Comparison of ENCODE assay signal across 17 cellular contexts in genomic region chr3:178568152-178568753, GRCh38. TPM values are rescaled to one million over a fixed set of nuclear protein-coding genes. Genes with fewer than 3 reads are reported as not detected.
DNase-seq lines count a peak whose midpoint lies in the region; ATAC-seq and TF ChIP-seq lines count a peak whose summit lies in the region.
"Had no signal": no experiment of that assay in that cellular context is flagged by ENCODE, and none has a peak within 500 bp of the region (broad histone marks: within the 10 kb centered on the region; RNA-seq: fewer than 3 reads in every experiment).

No MANE protein-coding gene starts in this region.

- WGBS in heart left ventricle, 4 donors, result 23 to 30% (median 27%) methylated on average over 2 of the region's 2 CpGs
- WGBS in hepatocyte (ENCODE audit: low lambda C conversion rate, missing lambda C conversion rate), result 59% methylated on average over 2 of the region's 2 CpGs

- H3K4me1 ChIP-seq in heart left ventricle (peaks cover 0 to 11% (median 0%) of the 10 kb centered on the region in 12 donors), hepatocyte (ENCODE audit: insufficient read depth) (no peaks in the 10 kb centered on the region)

- CTCF ChIA-PET in GM10248 (lab: Yijun Ruan, JAX), result interaction anchor here (1.0 to 1.3 kb wide), 2 partner anchors 10 to 38 kb away, joined by 3 read pairs; no protein-coding TSS in a partner anchor

- TF ChIP-seq CTCF in heart left ventricle (IDR thresholded peaks at IDR 0.05), result no peak
- TF ChIP-seq CTCF in hepatocyte (IDR thresholded peaks at IDR 0.05; ENCODE audit: poor library complexity), result no peak
- TF ChIP-seq CTCF in foreskin fibroblast (IDR thresholded peaks at IDR 0.05; ENCODE audit: low read depth, low read length), result no peak
- TF ChIP-seq CTCF in GM10248 (IDR thresholded peaks at IDR 0.05; ENCODE audit: control extremely low read depth, extremely low read depth, low read depth, missing control alignments), result no peak

- TF ChIP-seq POLR2A in heart left ventricle (IDR thresholded peaks at IDR 0.05), result no peak

- intact Hi-C loops in left ventricle myocardium superior (cut with micrococcal nuclease), result no loop called here
- intact Hi-C loops in heart left ventricle (cut with DNase I), result no loop called here

- no peaks in the 10 kb centered on the region for H3K9me2 ChIP-seq in hepatocyte (replicated peaks; ENCODE audit: insufficient read depth)
- H3K9me2 ChIP-seq: SK-N-SH had no signal

- H3K4me3 ChIP-seq in heart left ventricle (no peak overlapping the region), hepatocyte (no peak overlapping the region), foreskin fibroblast (ENCODE audit: low read depth in 1 of 2, low read length in 2 of 2) (no peak overlapping the region)
- H3K4me3 ChIP-seq: PC-9 had no signal

- DNase-seq in left ventricle myocardium superior (no peak), heart left ventricle (no peak), OCI-M1 (lab: John Stamatoyannopoulos, UW) (peak; percentile 21), hepatocyte (ENCODE audit: low spot score) (peak; percentile 8), NCI-H2029 (lab: John Stamatoyannopoulos, UW) (no peak), NCI-H146 (lab: John Stamatoyannopoulos, UW) (no peak), foreskin fibroblast (no peak), GM10248 (ENCODE audit: extremely low spot score) (no peak)
- DNase-seq: AML-193; CD4-positive, CD25-positive, alpha-beta regulatory T cell; H9; Kasumi-1; NCI-H1436 treated with DMSO at 0.1 percent for 48 hours; NCI-H2107; NCI-H446; PC-9; SK-N-SH had no signal

- no peak overlapping the region for H2AFZ ChIP-seq in hepatocyte
- H2AFZ ChIP-seq: PC-9 had no signal

- no peak overlapping the region for H3K4me2 ChIP-seq in hepatocyte
- H3K4me2 ChIP-seq: PC-9, SK-N-SH had no signal

- H3K27ac ChIP-seq in heart left ventricle (no peak overlapping the region), hepatocyte (no peak overlapping the region)
- H3K27ac ChIP-seq: PC-9 had no signal

- ATAC-seq in left ventricle myocardium superior, result peak; percentile 30
- no peak for ATAC-seq in heart left ventricle

- H3K27me3 ChIP-seq in heart left ventricle (no peaks in the 10 kb centered on the region), hepatocyte (no peaks in the 10 kb centered on the region)

- no peaks in the 10 kb centered on the region for H3K79me2 ChIP-seq in hepatocyte

- no peaks in the 10 kb centered on the region for H3K9me3 ChIP-seq in heart left ventricle
- no peaks in the 10 kb centered on the region for H3K9me3 ChIP-seq in hepatocyte (ENCODE audit: low read depth)
- H3K9me3 ChIP-seq: SK-N-SH had no signal

- POLR2A ChIA-PET in GM10248 (lab: Yijun Ruan, JAX), result no interaction called here

- H3K36me3 ChIP-seq in heart left ventricle, result no peaks in the 10 kb centered on the region
- H3K36me3 ChIP-seq in hepatocyte (replicated peaks; ENCODE audit: insufficient read depth, low read depth), result no peaks in the 10 kb centered on the region

- no peaks in the 10 kb centered on the region for H4K20me1 ChIP-seq in hepatocyte (ENCODE audit: insufficient read depth, poor library complexity, severe bottlenecking)

RNA-seq across cellular contexts. Expression of gene KCNMB2, which starts 32.0 kb away (rescaled TPM):
- total RNA-seq in left ventricle myocardium superior (2.7 TPM), heart left ventricle (1 to 10 TPM in 8 of 9 donors, not detected in 1; 1.3 to 5.7 (median 2.7) TPM), hepatocyte (0.52 and 2.4 TPM in 2 replicates)
- polyA plus RNA-seq in heart left ventricle (1 to 10 TPM in 1 of 2 donors, under 1 TPM in 1; 0.37 to 1.9 TPM), hepatocyte (not detected in 2 replicates)
- total RNA-seq: CD4-positive, CD25-positive, alpha-beta regulatory T cell; H9; PC-9 had no signal
- polyA plus RNA-seq: CD4-positive, CD25-positive, alpha-beta regulatory T cell; SK-N-SH had no signal

Comparison
In these comparisons a context has a peak if more than half of its experiments do, and no peak if none do; other contexts are left out.
1. DNase-seq: peak in OCI-M1 (single experiment) and hepatocyte (single experiment); none in left ventricle myocardium superior (single experiment), heart left ventricle (0 of 5), NCI-H2029 (single experiment), NCI-H146 (single experiment), foreskin fibroblast (0 of 2) and GM10248 (single experiment).